In genomic region chr14:100682749-100683148, GRCh38 we compare ENCODE assay signal across 1 cellular context.
A peak's percentile ranks its signal among the peaks of the same experiment; 100 is the strongest.
TF ChIP-seq lines count a peak whose summit lies in the region.

No MANE protein-coding gene starts in this region.

TF ChIP-seq in K562, 482 proteins besides CTCF, POLR2A, EP300 and RAD21 (continued from another document):
- TF ChIP-seq ZBTB40 (IDR thresholded peaks at IDR 0.05) (no peak), ZBTB40 (CRISPR knock-in tag; IDR thresholded peaks at IDR 0.05) (no peak), MAFF (IDR thresholded peaks at IDR 0.05; ENCODE audit: low read length) (no peak), ZNF174 (CRISPR knock-in tag; IDR thresholded peaks at IDR 0.05) (no peak), BCOR (IDR thresholded peaks at IDR 0.05) (peak; percentile 70), NFYB (IDR thresholded peaks at IDR 0.05; ENCODE audit: extremely low read depth, insufficient read length) (no peak), DIDO1 (tag; IDR thresholded peaks at IDR 0.05; ENCODE audit: low read depth) (no peak), KLF16 (IDR thresholded peaks at IDR 0.05) (no peak), PCBP1 (IDR thresholded peaks at IDR 0.05; ENCODE audit: low read depth, low read length, poor library complexity, severe bottlenecking) (no peak), BDP1 (IDR thresholded peaks at IDR 0.05; ENCODE audit: insufficient read depth, insufficient read length) (no peak), ZBED1 (IDR thresholded peaks at IDR 0.05) (no peak), ZBTB9 (CRISPR knock-in tag; IDR thresholded peaks at IDR 0.05) (peak; percentile 68; the same call in 1 of the 2 replicates), MTF1 (CRISPR knock-in tag; IDR thresholded peaks at IDR 0.05; ENCODE audit: borderline replicate concordance) (no peak)
